In the genomic region with DNA sequence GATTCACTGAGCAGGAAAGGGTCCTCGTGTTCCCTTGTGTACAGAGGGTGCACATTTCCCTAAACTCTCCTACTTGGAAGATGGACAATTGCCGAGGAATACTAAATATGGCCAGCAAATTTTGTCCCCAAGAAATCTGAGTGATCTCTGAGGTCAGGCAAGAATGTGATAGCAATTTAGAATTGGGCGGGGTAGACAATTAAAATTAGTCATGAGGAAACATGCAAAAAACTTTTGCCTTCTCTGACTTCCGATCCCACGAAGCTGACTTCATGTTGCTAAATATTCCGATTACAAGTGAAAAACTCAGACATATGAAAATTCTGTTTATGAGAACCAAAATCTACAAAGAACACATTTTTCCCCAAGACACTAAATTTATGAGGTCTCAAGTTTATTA, we compare ENCODE assay signal across 17 cellular contexts.
"Had no signal": no experiment of that assay in that cellular context is flagged by ENCODE, and none has a peak within 500 bp of the region (broad histone marks: within the 10 kb centered on the region; RNA-seq: fewer than 3 reads in every experiment).

No MANE protein-coding gene starts in this region.

- H3K4me3 ChIP-seq: body of pancreas, prostate gland, smooth muscle cell, suprapubic skin had no signal

- H3K4me1 Mint-ChIP-seq: neural crest cell had no signal

- H3K36me3 Mint-ChIP-seq: mesothelial cell of epicardium, type B pancreatic cell had no signal

- ATAC-seq: activated CD8-positive, alpha-beta T cell treated with anti-CD3 and anti-CD28 coated beads for 36 hours; activated naive CD4-positive, alpha-beta T cell treated with anti-CD3 and anti-CD28 coated beads, Interleukin-2, amount 50 U/mL, for 72 hours; body of pancreas; right cardiac atrium; stimulated activated naive CD8-positive, alpha-beta T cell treated with anti-CD3 and anti-CD28 coated beads, Interleukin-15, Interleukin-2, amounts not matched to agents 100 U/mL and 50 U/mL, for 24 hours had no signal

- H3K36me3 ChIP-seq: prostate gland, suprapubic skin had no signal

- H3K9me3 ChIP-seq: body of pancreas, prostate gland, suprapubic skin had no signal

- H3K27me3 Mint-ChIP-seq: activated CD8-positive, alpha-beta T cell treated with anti-CD3 and anti-CD28 coated beads for 36 hours; type B pancreatic cell had no signal

- H3K4me1 ChIP-seq: body of pancreas, prostate gland, suprapubic skin had no signal

- H3K27me3 ChIP-seq: body of pancreas, suprapubic skin had no signal

- H3K9me3 Mint-ChIP-seq: neural crest cell, type B pancreatic cell had no signal

- H3K27ac Mint-ChIP-seq: activated CD8-positive, alpha-beta T cell treated with anti-CD3 and anti-CD28 coated beads for 36 hours; activated naive CD4-positive, alpha-beta T cell treated with anti-CD3 and anti-CD28 coated beads, Interleukin-2, amount 50 U/mL, for 72 hours; mesothelial cell of epicardium; type B pancreatic cell had no signal

- H3K4me3 Mint-ChIP-seq: activated CD8-positive, alpha-beta T cell treated with anti-CD3 and anti-CD28 coated beads for 36 hours; mesothelial cell of epicardium; neural crest cell; type B pancreatic cell had no signal

- H3K27ac ChIP-seq: body of pancreas, prostate gland, suprapubic skin had no signal

- DNase-seq: activated CD4-positive, alpha-beta T cell treated with anti-CD3 and anti-CD28 coated beads for 4 hours; activated CD8-positive, alpha-beta T cell treated with anti-CD3 and anti-CD28 coated beads for 36 hours; activated effector memory CD4-positive, alpha-beta T cell treated with anti-CD3 and anti-CD28 coated beads, Interleukin-2, amount 50 U/mL, for 16 hours; activated T-cell treated with anti-CD3 and anti-CD28 coated beads, Interleukin-2, amount 50 U/mL, for 48 hours; amniotic stem cell; body of pancreas; caudate nucleus; erythroblast; right cardiac atrium; stimulated activated naive CD8-positive, alpha-beta T cell treated with anti-CD3 and anti-CD28 coated beads, Interleukin-15, Interleukin-2, amounts not matched to agents 100 U/mL and 50 U/mL, for 24 hours had no signal
